Comparison of ENCODE assay signal across 11 cellular contexts in the genomic region with DNA sequence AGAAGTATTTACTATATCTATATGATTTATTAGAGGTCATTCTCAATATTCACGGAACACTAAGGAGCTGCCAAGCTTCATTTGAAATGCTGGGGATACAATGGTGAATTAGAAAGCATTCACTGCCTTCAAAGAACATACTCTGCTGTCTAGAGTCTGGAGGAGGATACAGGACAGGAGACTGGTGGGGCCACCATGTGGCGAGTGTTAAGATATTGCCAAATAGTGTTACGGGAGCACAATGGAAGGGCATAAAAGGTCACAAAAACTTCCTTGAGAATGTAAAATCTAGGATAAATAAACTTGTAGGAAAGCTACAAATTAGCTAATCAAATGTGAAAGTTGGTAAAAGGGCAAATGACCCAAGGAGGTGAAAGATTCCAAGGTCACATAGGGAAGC.
DNase-seq lines count a peak whose midpoint lies in the region; ATAC-seq and TF ChIP-seq lines count a peak whose summit lies in the region.
"Had no signal": no experiment of that assay in that cellular context is flagged by ENCODE, and none has a peak within 500 bp of the region (broad histone marks: within the 10 kb centered on the region; RNA-seq: fewer than 3 reads in every experiment).

No MANE protein-coding gene starts in this region.

- POLR2A ChIA-PET in PC-3 (lab: Charles Lee; ENCODE audit: unreplicated experiment) = no interaction called here

- BruUV-seq in PC-3 (replicated peaks; lab: Mats Ljungman, UMichigan) = no TSS peak

- DNase-seq in left cardiac atrium = no peak
- DNase-seq in Right ventricle myocardium inferior (ENCODE audit: missing footprints) = no peak
- DNase-seq in PC-3 = peak; percentile 16
- DNase-seq in foreskin keratinocyte = no peak
- no peak for DNase-seq in upper lobe of right lung
- no peak for DNase-seq in GOT3 (lab: John Stamatoyannopoulos, UW)
- DNase-seq: foreskin melanocyte, NCI-H187 had no signal

- H3K27ac ChIP-seq in PC-3 (ENCODE audit: low read length) (no peak overlapping the region), foreskin keratinocyte (no peak overlapping the region), upper lobe of right lung (no peak overlapping the region)
- H3K27ac ChIP-seq: ascending aorta had no signal

- no peak overlapping the region for H3K4me2 ChIP-seq in PC-3 (ENCODE audit: low read length)

- H3K4me1 ChIP-seq in PC-3 (ENCODE audit: insufficient read depth, low read length) = no peaks in the 10 kb centered on the region
- H3K4me1 ChIP-seq in foreskin keratinocyte = no peaks in the 10 kb centered on the region
- H3K4me1 ChIP-seq in upper lobe of right lung = no peaks in the 10 kb centered on the region
- H3K4me1 ChIP-seq: ascending aorta had no signal

- TF ChIP-seq CTCF in PC-3 (conservative IDR thresholded peaks at IDR 0.05; ENCODE audit: low read depth, low read length) (peak; percentile 40; the same call in 1 of the 2 replicates), foreskin keratinocyte (conservative IDR thresholded peaks at IDR 0.05) (peak; percentile 27), upper lobe of right lung (IDR thresholded peaks at IDR 0.05) (no peak)

- no peak overlapping the region for H3K4me3 ChIP-seq in PC-3 (ENCODE audit: low read length)
- no peak overlapping the region for H3K4me3 ChIP-seq in upper lobe of right lung
- H3K4me3 ChIP-seq: ascending aorta had no signal

- CTCF ChIA-PET in PC-3 (lab: Charles Lee) = no interaction called here

- intact Hi-C loops in left cardiac atrium (cut with DNase I) = loop anchor here in 1 of 2 donors (5.0 to 10.0 kb wide), 2 partner anchors 116 to 284 kb away; no protein-coding TSS in a partner anchor
- intact Hi-C loops in Right ventricle myocardium inferior (cut with DNase I) = no loop called here
- intact Hi-C loops in PC-3 (cut with micrococcal nuclease) = no loop called here
- intact Hi-C loops in upper lobe of right lung (cut with DNase I) = no loop called here

- H2AFZ ChIP-seq in PC-3 (ENCODE audit: low read length) = no peak overlapping the region

- peak; percentile 37 to 53 for ATAC-seq in left cardiac atrium
- ATAC-seq in Right ventricle myocardium inferior = no peak
- peak; percentile 53; the same call in 1 of the 2 replicates for ATAC-seq in PC-3
- ATAC-seq in foreskin keratinocyte = no peak
- ATAC-seq in upper lobe of right lung = peak; percentile 35
- no peak for ATAC-seq in HG03432 (IDR thresholded peaks at IDR 0.05; ENCODE audit: unreplicated experiment)
- ATAC-seq in HG03196 (IDR thresholded peaks at IDR 0.05; ENCODE audit: unreplicated experiment) = no peak

- no peaks in the 10 kb centered on the region for H3F3A ChIP-seq in PC-3 (ENCODE audit: low read length, unreplicated experiment)

- no peaks in the 10 kb centered on the region for H3K9me2 ChIP-seq in PC-3 (replicated peaks; ENCODE audit: low read length)

- no peak overlapping the region for H3K9ac ChIP-seq in PC-3 (ENCODE audit: low read length)

- H3K9me3 ChIP-seq in PC-3 (ENCODE audit: low read length) (no peaks in the 10 kb centered on the region), upper lobe of right lung (no peaks in the 10 kb centered on the region)
- H3K9me3 ChIP-seq: ascending aorta had no signal

- H4K20me1 ChIP-seq in PC-3 (ENCODE audit: low read length) = no peaks in the 10 kb centered on the region

- H3K27me3 ChIP-seq in PC-3 (ENCODE audit: low read length) (no peaks in the 10 kb centered on the region), foreskin keratinocyte (no peaks in the 10 kb centered on the region), upper lobe of right lung (no peaks in the 10 kb centered on the region)
- H3K27me3 ChIP-seq: ascending aorta had no signal

- H3K79me2 ChIP-seq in PC-3 (ENCODE audit: low read length) = no peaks in the 10 kb centered on the region

- H3K36me3 ChIP-seq in PC-3 (ENCODE audit: low read depth, low read length) (no peaks in the 10 kb centered on the region), upper lobe of right lung (no peaks in the 10 kb centered on the region)
- H3K36me3 ChIP-seq: ascending aorta had no signal

Comparison
In these comparisons a context has a peak if more than half of its experiments do, and no peak if none do; other contexts are left out.
1. ATAC-seq: peak in left cardiac atrium (2 of 2), PC-3 (single experiment) and upper lobe of right lung (single experiment); none in Right ventricle myocardium inferior (single experiment), foreskin keratinocyte (single experiment), HG03432 (single experiment) and HG03196 (single experiment).